In genomic region chr1:2226525-2227340, GRCh38 we compare ENCODE assay signal across 8 cellular contexts. TPM values are rescaled to one million over a fixed set of nuclear protein-coding genes. Genes with fewer than 3 reads are reported as not detected.
DNase-seq lines count a peak whose midpoint lies in the region; ATAC-seq, FAIRE-seq and TF ChIP-seq lines count a peak whose summit lies in the region.

No MANE protein-coding gene starts in this region.

- H3K9ac ChIP-seq in endothelial cell of umbilical vein (replicated peaks; ENCODE audit: extremely low read depth, insufficient read depth, low read length) = peak overlapping the region; percentile 99

- peak overlapping the region; percentile 98 for H3K27ac ChIP-seq in endothelial cell of umbilical vein (ENCODE audit: insufficient read depth, low read depth, low read length)

- H3K4me1 ChIP-seq in endothelial cell of umbilical vein (ENCODE audit: control insufficient read depth, extremely low read depth, insufficient read depth, low read length) = peaks cover 11% of the 10 kb centered on the region

- ATAC-seq in GM19324 (IDR thresholded peaks at IDR 0.05; ENCODE audit: low FRiP score, unreplicated experiment) = peak; percentile 12

- no peaks in the 10 kb centered on the region for H3K9me3 ChIP-seq in endothelial cell of umbilical vein (replicated peaks; ENCODE audit: control insufficient read depth, insufficient read depth, low read length)

- intact Hi-C loops in endothelial cell of umbilical vein (cut with micrococcal nuclease) = loop anchor here (1.0 kb wide), 3 partner anchors 14 to 31 kb away; no protein-coding TSS in a partner anchor

- no TSS peak for BruUV-seq in endothelial cell of umbilical vein (replicated peaks; lab: Mats Ljungman, UMichigan)

- H3K36me3 ChIP-seq in endothelial cell of umbilical vein (ENCODE audit: control insufficient read depth in 2 of 2, extremely low read depth in 1 of 2, insufficient read depth in 2 of 2, low read length in 2 of 2) = no peaks in the 10 kb centered on the region

- peak; percentile 31 for TF ChIP-seq POLR2A in endothelial cell of umbilical vein (IDR thresholded peaks at IDR 0.05; ENCODE audit: low read depth, low read length)

- H4K20me1 ChIP-seq in endothelial cell of umbilical vein (replicated peaks; ENCODE audit: control insufficient read depth, extremely low read depth, insufficient read depth, low read length) = no peaks in the 10 kb centered on the region

- no peak for FAIRE-seq in endothelial cell of umbilical vein (lab: Jason Lieb, UNC)

- no peaks in the 10 kb centered on the region for H3K9me3 Mint-ChIP-seq in nephron

- H3K79me2 ChIP-seq in endothelial cell of umbilical vein (ENCODE audit: control insufficient read depth, insufficient read depth, low read length) = peaks cover 34% of the 10 kb centered on the region

- peak overlapping the region; percentile 85 to 99 (median 98) for H3K27ac Mint-ChIP-seq in nephron

- H2AFZ ChIP-seq in endothelial cell of umbilical vein (ENCODE audit: low read depth, low read length) = peak overlapping the region; percentile 59

- peak overlapping the region; percentile 88 to 98 (median 96) for H3K4me3 Mint-ChIP-seq in nephron

- H3K27me3 ChIP-seq in endothelial cell of umbilical vein (ENCODE audit: control insufficient read depth in 2 of 2, insufficient read depth in 2 of 2, low read length in 2 of 2) = no peaks in the 10 kb centered on the region

- POLR2A ChIA-PET in endothelial cell of umbilical vein (lab: Charles Lee) = interaction anchor here (0.7 to 1.5 kb wide), 4 partner anchors 28 to 165 kb away, joined by 3 to 5 read pairs (median 3); partner anchors contain the start of genes MORN1 and RER1

- peak overlapping the region; percentile 61 for H3K4me2 ChIP-seq in endothelial cell of umbilical vein (ENCODE audit: insufficient read depth, low read length)

- no peak for TF ChIP-seq CTCF in endothelial cell of umbilical vein (IDR thresholded peaks at IDR 0.05; ENCODE audit: extremely low read depth in 1 of 2, insufficient read depth in 1 of 2, low read depth in 1 of 2, low read length in 2 of 2)
- TF ChIP-seq CTCF in nephron (IDR thresholded peaks at IDR 0.05; ENCODE audit: unreplicated experiment in 3 of 3) = no peak

- peak; percentile 24 for DNase-seq in NCI-H69 (lab: John Stamatoyannopoulos, UW)
- no peak for DNase-seq in endothelial cell of umbilical vein (ENCODE audit: low read depth, low spot score)
- DNase-seq in glomerular visceral epithelial cell (ENCODE audit: extremely low spot score) = no peak
- DNase-seq in MV-4-11 (lab: John Stamatoyannopoulos, UW) = no peak
- DNase-seq in GM03348 (ENCODE audit: low spot score) = no peak
- DNase-seq in activated CD4-positive, alpha-beta T cell treated with anti-CD3 and anti-CD28 coated beads, Interleukin-2, amount 50 U/mL, for 1 hour = no peak

- CTCF ChIA-PET in endothelial cell of umbilical vein (lab: Charles Lee) = interaction anchor here (2.2 kb wide), 1 partner anchor 155 kb away, joined by 10 read pairs; no protein-coding TSS in a partner anchor

- H3K4me1 Mint-ChIP-seq in nephron = peaks cover 18% of the 10 kb centered on the region

- no peaks in the 10 kb centered on the region for H3K36me3 Mint-ChIP-seq in nephron (ENCODE audit: low read depth)

- H3K27me3 Mint-ChIP-seq in nephron (ENCODE audit: low read depth) = no peaks in the 10 kb centered on the region

- no peaks in the 10 kb centered on the region for H3K9me1 ChIP-seq in endothelial cell of umbilical vein (replicated peaks; ENCODE audit: control insufficient read depth, extremely low read depth, insufficient read depth, low read length)

- peak overlapping the region in 2 of 3 experiments; percentile 63 to 95 for H3K4me3 ChIP-seq in endothelial cell of umbilical vein (replicated peaks in 1 of 3; ENCODE audit: insufficient read depth in 1 of 3, low read depth in 1 of 3, low read length in 3 of 3)

- dilution Hi-C loops in endothelial cell of umbilical vein (cut with MboI; ENCODE audit: extremely low pct_ligation_motif_present, low sequenced_read_pairs) = no loop called here

TF ChIP-seq in endothelial cell of umbilical vein, 7 proteins besides CTCF, POLR2A, EP300 and RAD21:
- TF ChIP-seq JUN (IDR thresholded peaks at IDR 0.05; ENCODE audit: borderline replicate concordance, insufficient read depth, insufficient read length, low read depth) = no peak
- no peak for TF ChIP-seq FOS (IDR thresholded peaks at IDR 0.05; ENCODE audit: borderline replicate concordance, insufficient read depth, low read length)
- no peak for TF ChIP-seq MYC (IDR thresholded peaks at IDR 0.05; ENCODE audit: low read depth, low read length)

RNA-seq across cellular contexts. Expression of gene SKI, which starts 1.4 kb away (rescaled TPM):
- total RNA-seq in endothelial cell of umbilical vein = 76.0 and 80.3 TPM in 2 replicates
- 9.0 and 11.6 TPM in 2 replicates for polyA plus RNA-seq in endothelial cell of umbilical vein
- 12.3 and 15.5 TPM in 2 replicates for polyA plus RNA-seq in endothelial cell of umbilical vein (2011; cell fraction: cytosol; rRNA removed)
- polyA plus RNA-seq in endothelial cell of umbilical vein (2011; cell fraction: nucleus; rRNA removed) = 23.5 and 24.9 TPM in 2 replicates
- polyA plus RNA-seq in endothelial cell of umbilical vein (2012) = 20.3 and 24.2 TPM in 2 replicates
- polyA minus RNA-seq in endothelial cell of umbilical vein = 10.8 and 14.2 TPM in 2 replicates
- 20.5 TPM for polyA minus RNA-seq in endothelial cell of umbilical vein (2011; cell fraction: cytosol; rRNA and poly(A)+ RNA removed)
- 15.3 and 23.3 TPM in 2 replicates for polyA minus RNA-seq in endothelial cell of umbilical vein (2011; cell fraction: nucleus; rRNA and poly(A)+ RNA removed)

RNA-seq across cellular contexts. Expression of gene FAAP20, which starts 32.2 kb away (rescaled TPM):
- total RNA-seq in endothelial cell of umbilical vein = 62.6 and 69.8 TPM in 2 replicates
- 31.5 and 57.8 TPM in 2 replicates for polyA plus RNA-seq in endothelial cell of umbilical vein
- 12.5 and 21.8 TPM in 2 replicates for polyA plus RNA-seq in endothelial cell of umbilical vein (2011; cell fraction: cytosol; rRNA removed)
- 27.2 and 31.3 TPM in 2 replicates for polyA plus RNA-seq in endothelial cell of umbilical vein (2011; cell fraction: nucleus; rRNA removed)
- 20.7 and 41.9 TPM in 2 replicates for polyA plus RNA-seq in endothelial cell of umbilical vein (2012)
- polyA minus RNA-seq in endothelial cell of umbilical vein = 6.2 and 8.0 TPM in 2 replicates
- 6.8 TPM for polyA minus RNA-seq in endothelial cell of umbilical vein (2011; cell fraction: cytosol; rRNA and poly(A)+ RNA removed)
- polyA minus RNA-seq in endothelial cell of umbilical vein (2011; cell fraction: nucleus; rRNA and poly(A)+ RNA removed) = 4.2 and 8.6 TPM in 2 replicates
